Comparison of ENCODE assay signal across 8 cellular contexts in genomic region chr1:233394860-233395717, GRCh38.
A peak's percentile ranks its signal among the peaks of the same experiment; 100 is the strongest.
DNase-seq lines count a peak whose midpoint lies in the region; ATAC-seq, FAIRE-seq and TF ChIP-seq lines count a peak whose summit lies in the region.

No MANE protein-coding gene starts in this region.

- peak; percentile 25 for DNase-seq in stimulated activated CD4-positive, alpha-beta T cell treated with anti-CD3 and anti-CD28 coated beads, Interleukin-4, amount 100 ng/mL, for 24 hours
- no peak for DNase-seq in stimulated activated CD4-positive, alpha-beta T cell treated with anti-CD3 and anti-CD28 coated beads, Interleukin-4, amount 100 ng/mL, for 4 hours
- DNase-seq in NCI-H2029 treated with DMSO at 0.1 percent for 48 hours (lab: John Stamatoyannopoulos, UW) = peak; percentile 71
- DNase-seq in fibroblast of the aortic adventitia (ENCODE audit: low read depth) = peak; percentile 67
- DNase-seq in neural progenitor cell (ENCODE audit: low spot score) = peak; percentile 69

- ATAC-seq in HG02642 (IDR thresholded peaks at IDR 0.05; ENCODE audit: poor library complexity, unreplicated experiment) (peak; percentile 79), GM18498 (IDR thresholded peaks at IDR 0.05; ENCODE audit: unreplicated experiment) (no peak)

- H3K36me3 ChIP-seq in neural progenitor cell = no peaks in the 10 kb centered on the region

- no peak overlapping the region for H3K9ac ChIP-seq in neural progenitor cell

- no peaks in the 10 kb centered on the region for H3K4me1 Mint-ChIP-seq in neural progenitor cell

- H3F3A ChIP-seq in neural progenitor cell (ENCODE audit: low read depth) = no peaks in the 10 kb centered on the region

- no peaks in the 10 kb centered on the region for H3K9me3 Mint-ChIP-seq in neural progenitor cell

- H3K27ac ChIP-seq in neural progenitor cell = no peak overlapping the region

- no peaks in the 10 kb centered on the region for H3K27me3 Mint-ChIP-seq in neural progenitor cell (ENCODE audit: insufficient read depth, low read depth)

- no peak overlapping the region for H3K4me2 ChIP-seq in neural progenitor cell

- H3K36me3 Mint-ChIP-seq in neural progenitor cell = no peaks in the 10 kb centered on the region

- peak overlapping the region; percentile 79 for H2AFZ ChIP-seq in neural progenitor cell (replicated peaks)

- FAIRE-seq in TTC549 (lab: Jason Lieb, UNC) = peak; percentile 98

- no peaks in the 10 kb centered on the region for H3K9me3 ChIP-seq in neural progenitor cell (ENCODE audit: low read depth)

- H4K20me1 ChIP-seq in neural progenitor cell (ENCODE audit: low read depth) = no peaks in the 10 kb centered on the region

- H3K27ac Mint-ChIP-seq in neural progenitor cell = no peak overlapping the region

- H3K4me3 Mint-ChIP-seq in neural progenitor cell = no peak overlapping the region

- no peaks in the 10 kb centered on the region for H3K4me1 ChIP-seq in neural progenitor cell

- H3K4me3 ChIP-seq in fibroblast of the aortic adventitia (ENCODE audit: low read depth, low read length) (no peak overlapping the region), neural progenitor cell (no peak overlapping the region)

- TF ChIP-seq CTCF in fibroblast of the aortic adventitia (IDR thresholded peaks at IDR 0.05; ENCODE audit: insufficient read depth, low read length) (peak; percentile 81), neural progenitor cell (IDR thresholded peaks at IDR 0.05) (peak; percentile 89)

- no peaks in the 10 kb centered on the region for H3K27me3 ChIP-seq in neural progenitor cell

- no peaks in the 10 kb centered on the region for H3K79me2 ChIP-seq in neural progenitor cell (ENCODE audit: low read depth)

Comparison
In these comparisons a context has a peak if more than half of its experiments do, and no peak if none do; other contexts are left out.
1. DNase-seq: peak in stimulated activated CD4-positive, alpha-beta T cell treated with anti-CD3 and anti-CD28 coated beads, Interleukin-4, amount 100 ng/mL, for 24 hours (single experiment), NCI-H2029 treated with DMSO at 0.1 percent for 48 hours (single experiment), fibroblast of the aortic adventitia (single experiment) and neural progenitor cell (single experiment); none in stimulated activated CD4-positive, alpha-beta T cell treated with anti-CD3 and anti-CD28 coated beads, Interleukin-4, amount 100 ng/mL, for 4 hours (0 of 2).